Comparison of ENCODE assay signal across 8 cellular contexts in the genomic region with DNA sequence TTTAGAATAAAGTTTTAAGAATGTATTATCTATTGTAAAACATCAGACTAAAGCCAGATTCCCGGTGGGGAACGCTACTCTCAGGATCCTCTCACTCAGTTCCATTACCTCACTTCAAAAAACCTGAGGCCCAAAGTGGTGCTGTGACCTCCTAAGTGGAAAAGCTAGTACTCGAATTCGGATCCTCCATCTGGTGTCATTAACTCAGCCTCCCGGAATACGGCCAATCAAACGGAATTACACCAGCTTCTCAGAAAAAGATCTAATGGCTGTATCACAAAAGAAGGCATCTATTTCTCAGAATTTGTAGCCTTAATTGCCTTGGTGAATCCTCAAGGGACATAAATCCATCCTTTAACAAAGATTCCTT. TPM values are rescaled to one million over a fixed set of nuclear protein-coding genes. Genes with fewer than 3 reads are reported as not detected.
DNase-seq lines count a peak whose midpoint lies in the region; ATAC-seq lines count a peak whose summit lies in the region.

No MANE protein-coding gene starts in this region.

- ATAC-seq in GM19351 (IDR thresholded peaks at IDR 0.05; ENCODE audit: unreplicated experiment) (no peak), HG03432 (IDR thresholded peaks at IDR 0.05; ENCODE audit: unreplicated experiment) (no peak)

- peak; percentile 50 for DNase-seq in DMS53 (lab: John Stamatoyannopoulos, UW)
- no peak for DNase-seq in DMS53 treated with DMSO at 0.1 percent for 48 hours (lab: John Stamatoyannopoulos, UW; ENCODE audit: unreplicated experiment)
- DNase-seq in M059J (ENCODE audit: low read depth) = peak; percentile 54
- peak; percentile 21 for DNase-seq in cerebellum (ENCODE audit: low spot score)
- no peak for DNase-seq in GOT3 (lab: John Stamatoyannopoulos, UW)

- H3K36me3 ChIP-seq in mucosa of rectum (ENCODE audit: control insufficient read depth in 2 of 2, insufficient read depth in 2 of 2, low read length in 2 of 2) = no peaks in the 10 kb centered on the region

- H3K4me3 ChIP-seq in mucosa of rectum (ENCODE audit: low read length in 2 of 2) = peak overlapping the region; percentile 87 to 97

- H3K27me3 ChIP-seq in mucosa of rectum (ENCODE audit: control insufficient read depth in 2 of 2, insufficient read depth in 2 of 2, low read length in 2 of 2) = no peaks in the 10 kb centered on the region

- peaks cover 14 to 20% of the 10 kb centered on the region in 2 donors for H3K4me1 ChIP-seq in mucosa of rectum (ENCODE audit: control insufficient read depth in 2 of 2, insufficient read depth in 2 of 2, low read length in 2 of 2)

- peak overlapping the region in 1 of 2 donors; percentile 89 for H3K27ac ChIP-seq in mucosa of rectum (ENCODE audit: low read depth in 2 of 2, low read length in 2 of 2)

- H3K9me3 ChIP-seq in mucosa of rectum (ENCODE audit: control insufficient read depth in 2 of 2, low read length in 2 of 2) = no peaks in the 10 kb centered on the region

- H3K9ac ChIP-seq in mucosa of rectum (ENCODE audit: low read depth in 1 of 2, low read length in 2 of 2) = peak overlapping the region; percentile 80 to 94

RNA-seq across cellular contexts. Expression of a gene that starts 0.6 kb away (rescaled TPM):
- 9.9 and 14.6 TPM in 2 replicates for total RNA-seq in M059J (2014; rRNA removed; shearing (Covaris generic))
- total RNA-seq in cerebellum = 25.0 TPM

RNA-seq across cellular contexts. Expression of a gene that starts 1.1 kb away (rescaled TPM):
- 32.2 and 52.2 TPM in 2 replicates for total RNA-seq in M059J (2014; rRNA removed; shearing (Covaris generic))
- total RNA-seq in cerebellum = 74.4 TPM

Comparison
In these comparisons a context has a peak if more than half of its experiments do, and no peak if none do; other contexts are left out.
1. DNase-seq: peak in DMS53 (single experiment), M059J (single experiment) and cerebellum (single experiment); none in DMS53 treated with DMSO at 0.1 percent for 48 hours (single experiment) and GOT3 (single experiment).